In the genomic region with DNA sequence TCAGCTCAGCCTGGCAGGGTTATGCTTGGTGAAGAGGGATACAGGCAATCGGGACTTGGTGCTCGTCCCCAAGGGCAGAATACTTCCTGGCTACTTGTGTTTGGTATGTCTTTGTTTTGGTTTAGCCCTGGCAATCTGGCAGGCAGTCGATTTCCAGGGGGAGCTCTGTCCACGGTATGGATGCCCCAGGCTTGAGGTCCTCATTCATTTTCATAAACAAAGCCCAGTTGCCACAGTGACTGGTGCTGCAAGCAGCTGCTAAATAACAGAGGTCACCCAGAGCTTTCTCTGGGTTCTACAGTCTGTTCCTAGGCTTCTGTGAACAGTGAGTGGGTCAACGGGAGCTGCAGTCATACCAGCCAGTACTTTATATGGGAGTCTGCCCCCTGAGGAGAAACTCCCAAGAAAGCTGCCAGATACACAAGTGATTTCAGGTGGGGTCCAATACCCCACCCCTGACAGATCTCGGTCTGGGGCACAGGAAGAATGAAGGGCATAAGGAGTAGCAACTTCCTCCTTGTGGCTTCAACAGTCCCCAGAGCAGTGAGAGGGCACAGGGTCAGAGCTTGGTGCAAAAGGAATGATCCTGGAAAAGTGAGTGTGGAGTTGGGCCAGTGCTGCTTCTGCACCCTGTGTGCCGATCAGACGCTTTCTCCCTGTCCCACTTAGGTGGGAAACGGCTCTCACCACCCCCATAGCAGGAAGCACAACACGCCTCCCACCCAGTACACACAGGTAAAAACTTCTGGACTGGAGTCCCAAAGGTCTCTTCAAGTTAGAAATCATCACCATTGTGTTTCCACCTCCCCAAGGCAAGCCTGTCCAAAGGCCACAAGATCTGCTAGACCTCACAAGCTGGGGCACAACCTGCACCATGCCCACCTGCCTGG, we compare ENCODE assay signal across 9 cellular contexts. TPM values are rescaled to one million over a fixed set of nuclear protein-coding genes. Genes with fewer than 3 reads are reported as not detected.
DNase-seq lines count a peak whose midpoint lies in the region; ATAC-seq, FAIRE-seq and TF ChIP-seq lines count a peak whose summit lies in the region.
"Had no signal": no experiment of that assay in that cellular context is flagged by ENCODE, and none has a peak within 500 bp of the region (broad histone marks: within the 10 kb centered on the region; RNA-seq: fewer than 3 reads in every experiment).

No MANE protein-coding gene starts in this region.

- no peaks in the 10 kb centered on the region; a peak in 1 of 5 replicates for H3K4me1 ChIP-seq in K562 (replicated peaks in 1 of 2; ENCODE audit: control insufficient read depth in 2 of 2, insufficient read depth in 2 of 2, low read length in 2 of 2)
- H3K4me1 ChIP-seq in tibial artery: peaks cover 0 to 23% (median 11%) of the 10 kb centered on the region in 4 donors

- no peaks in the 10 kb centered on the region for H3K27me3 ChIP-seq in K562 (ENCODE audit: control insufficient read depth in 2 of 2, insufficient read depth in 2 of 2, low read length in 2 of 2)
- H3K27me3 ChIP-seq in tibial artery: no peaks in the 10 kb centered on the region

- H3K9me3 ChIP-seq in K562 (replicated peaks; ENCODE audit: control insufficient read depth, insufficient read depth, low read depth, low read length) (no peaks in the 10 kb centered on the region), tibial artery (no peaks in the 10 kb centered on the region)

- H4K20me1 ChIP-seq in K562 (replicated peaks; ENCODE audit: control insufficient read depth, insufficient read depth, low read length): peaks cover 5% of the 10 kb centered on the region

- H3K4me3 ChIP-seq in K562: no peak overlapping the region
- H3K4me3 ChIP-seq in tibial artery: no peak overlapping the region

- H3K27ac ChIP-seq in K562 (ENCODE audit: extremely low read depth, low read depth, low read length) (no peak overlapping the region), tibial artery (peak overlapping the region; percentile 23 to 26)
- H3K27ac ChIP-seq: 22Rv1 had no signal

- no peak for ATAC-seq in K562

- POLR2A ChIA-PET in K562 (lab: Yijun Ruan, JAX): interaction anchor here (0.6 to 1.2 kb wide), 3 partner anchors 8 to 12 kb away, joined by 3 to 5 read pairs (median 3); no protein-coding TSS in a partner anchor

- TF ChIP-seq POLR2A in K562 (conservative IDR thresholded peaks at IDR 0.05) (no peak), erythroblast (IDR thresholded peaks at IDR 0.05; ENCODE audit: low read length) (no peak)

- H3K36me3 ChIP-seq in K562 (ENCODE audit: control insufficient read depth, insufficient read depth, low read length) (no peaks in the 10 kb centered on the region), tibial artery (no peaks in the 10 kb centered on the region)

- H3K9ac ChIP-seq in K562 (ENCODE audit: insufficient read depth in 1 of 2, low read depth in 2 of 2, low read length in 2 of 2): peak overlapping the region in 1 of 2 experiments; percentile 63; a peak in 1 of 4 replicates

- TF ChIP-seq RAD21 in K562 (CRISPR knock-in tag; conservative IDR thresholded peaks at IDR 0.05 in 1 of 2, IDR thresholded peaks at IDR 0.05 in 1 of 2): no peak

- WGBS in K562 (ENCODE audit: insufficient coverage, low coverage, missing lambda C conversion rate): 67% methylated on average over 10 of the region's 10 CpGs

- H3K4me2 ChIP-seq in K562 (ENCODE audit: insufficient read depth, low read length): no peak overlapping the region

- CTCF ChIA-PET in K562 (lab: Yijun Ruan, JAX; ENCODE audit: low intra/inter-chr PET ratio): no interaction called here

- in situ Hi-C loops in K562 (cut with MboI): no loop called here

- no peak for FAIRE-seq in K562 (lab: Jason Lieb, UNC)

- no TSS peak for BruUV-seq in K562 (replicated peaks; lab: Mats Ljungman, UMichigan)

- H3K9me1 ChIP-seq in K562 (ENCODE audit: control insufficient read depth, insufficient read depth, low read length): peaks cover 4% of the 10 kb centered on the region

- TF ChIP-seq EP300 in K562 (IDR thresholded peaks at IDR 0.05; ENCODE audit: low read length): no peak

- TF ChIP-seq CTCF in K562 (IDR thresholded peaks at IDR 0.05 in 2 of 3, conservative IDR thresholded peaks at IDR 0.05 in 1 of 3; ENCODE audit: insufficient read depth in 2 of 3, low read depth in 1 of 3, low read length in 3 of 3) (no peak), tibial artery (IDR thresholded peaks at IDR 0.05) (peak in 1 of 2 experiments; percentile 8)

- intact Hi-C loops in K562 (cut with micrococcal nuclease): no loop called here
- intact Hi-C loops in tibial artery (cut with DNase I; ENCODE audit: low total_unique reads): no loop called here

- H3K79me2 ChIP-seq in K562 (ENCODE audit: control insufficient read depth, insufficient read depth, low read length): 0 out of 3 replicates have a peak, but pooled peaks cover 4% of the 10 kb centered on the region

- no peak overlapping the region for H2AFZ ChIP-seq in K562 (ENCODE audit: low read depth, low read length)

- peak; percentile 29 for DNase-seq in DMS53 (lab: John Stamatoyannopoulos, UW)
- no peak for DNase-seq in DMS53 treated with DMSO at 0.1 percent for 48 hours (lab: John Stamatoyannopoulos, UW; ENCODE audit: unreplicated experiment)
- DNase-seq in K562 (ENCODE audit: extremely low read depth in 1 of 4, low spot score in 3 of 4): no peak
- peak; percentile 86 for DNase-seq in kidney tubule cell (ENCODE audit: low spot score)
- DNase-seq in tibial artery: peak; percentile 52 to 78
- no peak for DNase-seq in COLO829 (ENCODE audit: low spot score)
- DNase-seq in erythroblast (lab: John Stamatoyannopoulos, UW): no peak
- no peak for DNase-seq in activated CD4-positive, CD25-positive, alpha-beta regulatory T cell treated with anti-CD3 and anti-CD28 coated beads, Interleukin-2, amount 50 U/mL, for 72 hours

TF ChIP-seq in K562, 482 proteins besides CTCF, POLR2A, EP300 and RAD21 (continues in another document):
- TF ChIP-seq NFIC (IDR thresholded peaks at IDR 0.05): peak; percentile 29; the same call in 1 of the 2 replicates
- TF ChIP-seq, protein P1, sequence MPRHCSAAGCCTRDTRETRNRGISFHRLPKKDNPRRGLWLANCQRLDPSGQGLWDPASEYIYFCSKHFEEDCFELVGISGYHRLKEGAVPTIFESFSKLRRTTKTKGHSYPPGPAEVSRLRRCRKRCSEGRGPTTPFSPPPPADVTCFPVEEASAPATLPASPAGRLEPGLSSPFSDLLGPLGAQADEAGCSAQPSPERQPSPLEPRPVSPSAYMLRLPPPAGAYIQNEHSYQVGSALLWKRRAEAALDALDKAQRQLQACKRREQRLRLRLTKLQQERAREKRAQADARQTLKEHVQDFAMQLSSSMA (CRISPR knock-in tag; IDR thresholded peaks at IDR 0.05): no peak
- TF ChIP-seq, protein P2, sequence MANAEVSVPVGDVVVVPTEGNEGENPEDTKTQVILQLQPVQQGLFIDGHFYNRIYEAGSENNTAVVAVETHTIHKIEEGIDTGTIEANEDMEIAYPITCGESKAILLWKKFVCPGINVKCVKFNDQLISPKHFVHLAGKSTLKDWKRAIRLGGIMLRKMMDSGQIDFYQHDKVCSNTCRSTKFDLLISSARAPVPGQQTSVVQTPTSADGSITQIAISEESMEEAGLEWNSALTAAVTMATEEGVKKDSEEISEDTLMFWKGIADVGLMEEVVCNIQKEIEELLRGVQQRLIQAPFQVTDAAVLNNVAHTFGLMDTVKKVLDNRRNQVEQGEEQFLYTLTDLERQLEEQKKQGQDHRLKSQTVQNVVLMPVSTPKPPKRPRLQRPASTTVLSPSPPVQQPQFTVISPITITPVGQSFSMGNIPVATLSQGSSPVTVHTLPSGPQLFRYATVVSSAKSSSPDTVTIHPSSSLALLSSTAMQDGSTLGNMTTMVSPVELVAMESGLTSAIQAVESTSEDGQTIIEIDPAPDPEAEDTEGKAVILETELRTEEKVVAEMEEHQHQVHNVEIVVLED (CRISPR knock-in tag; IDR thresholded peaks at IDR 0.05): no peak
- no peak for TF ChIP-seq BRD9 (IDR thresholded peaks at IDR 0.05; ENCODE audit: low read depth, partially characterized antibody)

RNA-seq across cellular contexts. Expression of a gene that starts 55.5 kb away (rescaled TPM):
- total RNA-seq in K562 (2011; cell fraction: chromatin; rRNA removed; ENCODE audit: low replicate concordance): 43.1 and 60.3 TPM in 2 replicates
- total RNA-seq in K562 (2011; cell fraction: nucleolus; rRNA removed): 42.9 and 43.6 TPM in 2 replicates
- 48.7 and 58.8 TPM in 2 replicates for total RNA-seq in K562 (2011; cell fraction: nucleoplasm; rRNA removed)
- 13.8 and 14.1 TPM in 2 replicates for total RNA-seq in K562 (2014; rRNA removed)
- total RNA-seq in K562 (2014; rRNA removed; fragmentation: Illumina TruSeq; extraction: Trizol): 15.1 and 15.6 TPM in 2 replicates
- 15.3 and 16.4 TPM in 2 replicates for total RNA-seq in K562 (2015; rRNA removed; fragmentation: Illumina TruSeq; extraction: Trizol)
- total RNA-seq in K562 (2021): 18.6 and 19.9 TPM in 2 replicates
- 14.8 and 16.9 TPM in 2 replicates for polyA plus RNA-seq in K562 (2011; rRNA removed)
- polyA plus RNA-seq in K562 (2011; cell fraction: cytosol; rRNA removed): 12.3 and 15.5 TPM in 2 replicates
- 13.4 and 16.7 TPM in 2 replicates for polyA plus RNA-seq in K562 (2011; cell fraction: nucleus; rRNA removed)
- 13.6 and 14.0 TPM in 2 replicates for polyA plus RNA-seq in K562 (2012)
- polyA plus RNA-seq in K562 (2014; fragmentation: Illumina TruSeq; extraction: Trizol): 22.9 and 32.4 TPM in 2 replicates
- 1 to 10 TPM; 3.6 to 4.3 TPM for polyA plus RNA-seq in K562 (2014; fragmentation: Nextera tagmentation; extraction: Ambion mirVana)
- polyA plus RNA-seq in K562 (2014; rRNA removed): 7.5 and 9.1 TPM in 2 replicates
- polyA minus RNA-seq in K562 (2011; rRNA and poly(A)+ RNA removed): 42.2 and 54.3 TPM in 2 replicates
- polyA minus RNA-seq in K562 (2011; cell fraction: cytosol; rRNA and poly(A)+ RNA removed): 20.2 and 22.8 TPM in 2 replicates
- polyA minus RNA-seq in K562 (2011; cell fraction: nucleus; rRNA and poly(A)+ RNA removed): 18.8 and 26.4 TPM in 2 replicates

Comparison
In these comparisons a context has a peak if more than half of its experiments do, and no peak if none do; other contexts are left out.
1. DNase-seq: peak in DMS53 (single experiment), kidney tubule cell (single experiment) and tibial artery (2 of 2); none in DMS53 treated with DMSO at 0.1 percent for 48 hours (single experiment), K562 (0 of 4), COLO829 (single experiment), erythroblast (0 of 2) and activated CD4-positive, CD25-positive, alpha-beta regulatory T cell treated with anti-CD3 and anti-CD28 coated beads, Interleukin-2, amount 50 U/mL, for 72 hours (single experiment).